16 cellular contexts compared by ENCODE assay signal in the genomic region with DNA sequence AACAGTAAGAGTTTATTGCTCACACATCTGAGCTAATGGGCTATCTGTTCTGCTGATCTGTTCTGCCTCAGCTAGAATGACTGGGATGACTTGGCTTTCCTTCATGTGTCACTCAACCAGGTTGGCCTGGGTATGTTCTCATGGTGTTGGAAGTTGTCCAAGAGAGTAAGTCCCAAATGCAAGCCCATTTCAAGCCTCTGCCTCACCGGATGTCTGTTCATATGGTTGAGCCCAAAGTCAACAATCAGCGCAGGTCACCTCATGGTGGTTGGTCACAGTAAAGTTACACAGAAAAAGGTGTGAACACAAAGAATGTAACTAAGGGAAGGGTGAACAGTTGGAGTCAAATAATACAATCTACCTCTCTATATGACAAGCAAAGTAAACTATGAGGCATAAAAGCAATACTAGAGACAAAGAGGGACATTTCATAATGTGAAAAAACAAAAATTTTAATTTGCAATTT. TPM values are rescaled to one million over a fixed set of nuclear protein-coding genes. Genes with fewer than 3 reads are reported as not detected.
A peak's percentile ranks its signal among the peaks of the same experiment; 100 is the strongest.
DNase-seq lines count a peak whose midpoint lies in the region; ATAC-seq lines count a peak whose summit lies in the region.
"Had no signal": no experiment of that assay in that cellular context is flagged by ENCODE, and none has a peak within 500 bp of the region (broad histone marks: within the 10 kb centered on the region; RNA-seq: fewer than 3 reads in every experiment).

No MANE protein-coding gene starts in this region.

- ATAC-seq in GM18873 (IDR thresholded peaks at IDR 0.05; ENCODE audit: low FRiP score, unreplicated experiment) (no peak), GM19463 (IDR thresholded peaks at IDR 0.05; ENCODE audit: unreplicated experiment) (no peak), GM18858 (IDR thresholded peaks at IDR 0.05; ENCODE audit: unreplicated experiment) (no peak)
- ATAC-seq: CD8-positive, alpha-beta T cell; T-cell had no signal

- H3K4me1 Mint-ChIP-seq in activated T-helper 1 cell treated with anti-CD3 and anti-CD28 coated beads, Interleukin-12 subunit alpha, Interleukin-12 subunit beta, Interleukin-2, Interleukin-4 antibody, amounts not matched to agents 30 ng/mL and 10 ng/mL and 1 ng/mL, durations not matched to agents 14 hours and 24 hours and 36 hours (ENCODE audit: low read depth) = no peaks in the 10 kb centered on the region
- H3K4me1 Mint-ChIP-seq: T-cell had no signal

- intact Hi-C loops in activated T-helper 1 cell treated with anti-CD3 and anti-CD28 coated beads, Interleukin-12 subunit alpha, Interleukin-12 subunit beta, Interleukin-2, Interleukin-4 antibody, amounts not matched to agents 30 ng/mL and 10 ng/mL and 1 ng/mL, durations not matched to agents 14 hours and 24 hours and 36 hours (cut with micrococcal nuclease) = no loop called here

- DNase-seq in ELR (ENCODE audit: low read depth) = peak; percentile 55
- peak; percentile 93 for DNase-seq in LoVo (ENCODE audit: low spot score)
- peak; percentile 82 for DNase-seq in SW480 (ENCODE audit: low spot score)
- DNase-seq in lung microvascular endothelial cell (ENCODE audit: low read depth in 2 of 2) = peak; percentile 48 to 70
- DNase-seq in activated T-helper 1 cell treated with anti-CD3 and anti-CD28 coated beads, Interleukin-12 subunit alpha, Interleukin-12 subunit beta, Interleukin-2, Interleukin-4 antibody, amounts not matched to agents 30 ng/mL and 10 ng/mL and 1 ng/mL, durations not matched to agents 14 hours and 24 hours and 36 hours (ENCODE audit: low spot score) = no peak
- DNase-seq: activated CD4-positive, alpha-beta T cell treated with anti-CD3 and anti-CD28 coated beads for 4 hours; activated effector memory CD4-positive, alpha-beta T cell treated with Interleukin-2 at 50 U/mL for 16 hours; CD8-positive, alpha-beta T cell; hippocampal formation; spleen; T-cell; tibial artery had no signal

- H3K27me3 Mint-ChIP-seq in activated T-helper 1 cell treated with anti-CD3 and anti-CD28 coated beads, Interleukin-12 subunit alpha, Interleukin-12 subunit beta, Interleukin-2, Interleukin-4 antibody, amounts not matched to agents 30 ng/mL and 10 ng/mL and 1 ng/mL, durations not matched to agents 14 hours and 24 hours and 36 hours (ENCODE audit: insufficient read depth) = peaks cover 1% of the 10 kb centered on the region

- H3K9me3 Mint-ChIP-seq in activated T-helper 1 cell treated with anti-CD3 and anti-CD28 coated beads, Interleukin-12 subunit alpha, Interleukin-12 subunit beta, Interleukin-2, Interleukin-4 antibody, amounts not matched to agents 30 ng/mL and 10 ng/mL and 1 ng/mL, durations not matched to agents 14 hours and 24 hours and 36 hours = no peaks in the 10 kb centered on the region
- H3K9me3 Mint-ChIP-seq: CD8-positive, alpha-beta T cell; T-cell had no signal

- no peaks in the 10 kb centered on the region for H3K36me3 Mint-ChIP-seq in activated T-helper 1 cell treated with anti-CD3 and anti-CD28 coated beads, Interleukin-12 subunit alpha, Interleukin-12 subunit beta, Interleukin-2, Interleukin-4 antibody, amounts not matched to agents 30 ng/mL and 10 ng/mL and 1 ng/mL, durations not matched to agents 14 hours and 24 hours and 36 hours (ENCODE audit: low read depth)
- H3K36me3 Mint-ChIP-seq: CD8-positive, alpha-beta T cell; T-cell had no signal

- no peak overlapping the region for H3K27ac Mint-ChIP-seq in activated T-helper 1 cell treated with anti-CD3 and anti-CD28 coated beads, Interleukin-12 subunit alpha, Interleukin-12 subunit beta, Interleukin-2, Interleukin-4 antibody, amounts not matched to agents 30 ng/mL and 10 ng/mL and 1 ng/mL, durations not matched to agents 14 hours and 24 hours and 36 hours
- H3K27ac Mint-ChIP-seq: CD8-positive, alpha-beta T cell; T-cell had no signal

- H3K4me3 Mint-ChIP-seq in activated T-helper 1 cell treated with anti-CD3 and anti-CD28 coated beads, Interleukin-12 subunit alpha, Interleukin-12 subunit beta, Interleukin-2, Interleukin-4 antibody, amounts not matched to agents 30 ng/mL and 10 ng/mL and 1 ng/mL, durations not matched to agents 14 hours and 24 hours and 36 hours = no peak overlapping the region
- H3K4me3 Mint-ChIP-seq: CD8-positive, alpha-beta T cell; T-cell had no signal

RNA-seq across cellular contexts. Expression of gene GDPD4, which starts 1.9 kb away (rescaled TPM):
- not detected in 2 replicates for total RNA-seq in lung microvascular endothelial cell
- total RNA-seq in activated T-helper 1 cell treated with anti-CD3 and anti-CD28 coated beads, Interleukin-12 subunit alpha, Interleukin-12 subunit beta, Interleukin-2, Interleukin-4 antibody, amounts not matched to agents 30 ng/mL and 10 ng/mL and 1 ng/mL, durations not matched to agents 14 hours and 24 hours and 36 hours = not detected in 2 replicates
- total RNA-seq: CD8-positive, alpha-beta T cell; epithelial cell of proximal tubule; T-cell had no signal
